In the genomic region with DNA sequence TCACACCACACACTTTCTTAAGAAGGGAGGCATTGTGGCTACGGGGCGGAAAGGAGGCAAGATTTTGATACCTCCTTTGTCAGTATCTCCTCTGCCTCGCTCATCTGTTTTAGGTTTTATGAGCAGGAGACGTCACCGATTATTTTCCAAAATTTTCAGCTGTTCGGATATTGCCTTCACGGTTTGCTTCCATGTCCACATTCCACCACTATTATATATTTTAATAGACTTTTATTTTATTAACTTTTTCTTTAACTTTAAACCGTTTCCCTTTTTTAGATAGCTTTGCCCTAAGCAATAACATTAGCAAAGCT, we compare ENCODE assay signal across 8 cellular contexts. TPM values are rescaled to one million over a fixed set of nuclear protein-coding genes. Genes with fewer than 3 reads are reported as not detected.
DNase-seq lines count a peak whose midpoint lies in the region; ATAC-seq and TF ChIP-seq lines count a peak whose summit lies in the region.

No MANE protein-coding gene starts in this region.

- peak overlapping the region; percentile 75 for H3K4me2 ChIP-seq in SK-N-SH

- TF ChIP-seq CTCF in SK-N-SH (IDR thresholded peaks at IDR 0.05) (no peak), stomach (IDR thresholded peaks at IDR 0.05) (no peak)

- H3K27me3 ChIP-seq in SK-N-SH (ENCODE audit: insufficient read depth), result no peaks in the 10 kb centered on the region
- H3K27me3 ChIP-seq in stomach, result no peaks in the 10 kb centered on the region

- TF ChIP-seq RAD21 in SK-N-SH (IDR thresholded peaks at IDR 0.05; ENCODE audit: low read length), result no peak

- no peak for DNase-seq in SK-N-SH
- no peak for DNase-seq in activated naive CD4-positive, alpha-beta T cell treated with anti-CD3 and anti-CD28 coated beads, Interleukin-2, amount 50 U/mL, for 72 hours (ENCODE audit: low spot score in 2 of 2)
- DNase-seq in stomach, result no peak
- DNase-seq in stimulated activated CD4-positive, alpha-beta T cell treated with anti-CD3 and anti-CD28 coated beads, Interleukin-1b, Interleukin-23, amount 100 ng/mL, for 48 hours, result no peak

- H3K36me3 ChIP-seq in SK-N-SH (replicated peaks in 1 of 2; ENCODE audit: control insufficient read depth in 1 of 2, insufficient read depth in 2 of 2, low read length in 1 of 2), result no peaks in the 10 kb centered on the region
- H3K36me3 ChIP-seq in stomach, result no peaks in the 10 kb centered on the region

- H3K27ac ChIP-seq in SK-N-SH (ENCODE audit: low read depth in 2 of 2, low read length in 1 of 2), result peak overlapping the region; percentile 89 to 90
- H3K27ac ChIP-seq in stomach, result peak overlapping the region; percentile 40 to 89 (median 86)

- H3K9me2 ChIP-seq in SK-N-SH, result no peaks in the 10 kb centered on the region

- ATAC-seq in SK-N-SH treated with all-trans-retinoic acid at 6 μM for 48 hours, result no peak
- no peak for ATAC-seq in activated naive CD4-positive, alpha-beta T cell treated with anti-CD3 and anti-CD28 coated beads, Interleukin-2, amount 50 U/mL, for 72 hours
- ATAC-seq in GM21423 (IDR thresholded peaks at IDR 0.05; ENCODE audit: unreplicated experiment), result no peak
- ATAC-seq in HG02852 (IDR thresholded peaks at IDR 0.05; ENCODE audit: unreplicated experiment), result no peak

- no peaks in the 10 kb centered on the region for H3K36me3 Mint-ChIP-seq in activated naive CD4-positive, alpha-beta T cell treated with anti-CD3 and anti-CD28 coated beads, Interleukin-2, amount 50 U/mL, for 72 hours

- peaks cover 15 to 52% of the 10 kb centered on the region in 2 experiments for H3K4me1 ChIP-seq in SK-N-SH (ENCODE audit: control insufficient read depth in 1 of 2, insufficient read depth in 2 of 2, low read depth in 1 of 2, low read length in 1 of 2)
- H3K4me1 ChIP-seq in stomach, result peaks cover 10 to 26% (median 24%) of the 10 kb centered on the region in 4 donors

- H3K9me3 ChIP-seq in SK-N-SH (no peaks in the 10 kb centered on the region), iPS-18c (ENCODE audit: control insufficient read depth, insufficient read depth, low read length) (no peaks in the 10 kb centered on the region), stomach (no peaks in the 10 kb centered on the region)

- H3K9me3 Mint-ChIP-seq in activated naive CD4-positive, alpha-beta T cell treated with anti-CD3 and anti-CD28 coated beads, Interleukin-2, amount 50 U/mL, for 72 hours, result no peaks in the 10 kb centered on the region

- TF ChIP-seq EP300 in SK-N-SH (IDR thresholded peaks at IDR 0.05; ENCODE audit: borderline replicate concordance in 1 of 2, low read depth in 1 of 2, low read length in 1 of 2), result no peak
- no peak for TF ChIP-seq EP300 in stomach (IDR thresholded peaks at IDR 0.05)

- peak overlapping the region; percentile 60 for H3K9ac ChIP-seq in SK-N-SH

- 0 out of 2 replicates have a peak, but pooled peaks cover 4% of the 10 kb centered on the region for H3K79me2 ChIP-seq in SK-N-SH (ENCODE audit: insufficient read depth)

- peak overlapping the region; percentile 16; the same call in 1 of the 2 replicates for H2AFZ ChIP-seq in SK-N-SH (ENCODE audit: low read depth)

- peak overlapping the region; percentile 48 to 55 for H3K4me3 ChIP-seq in SK-N-SH (ENCODE audit: low read depth in 2 of 2, low read length in 1 of 2)
- H3K4me3 ChIP-seq in iPS-18c (ENCODE audit: insufficient read depth, low read depth, low read length), result peak overlapping the region; percentile 68
- peak overlapping the region; percentile 41 to 55 (median 46) for H3K4me3 ChIP-seq in stomach

- POLR2A ChIA-PET in SK-N-SH (lab: Yijun Ruan, JAX), result interaction anchor here (0.7 to 1.7 kb wide), 11 partner anchors 28 to 137 kb away, joined by 3 to 14 read pairs (median 5); partner anchors contain the start of genes CREB3L1 and PHF21A

- no peak for TF ChIP-seq POLR2A in stomach (IDR thresholded peaks at IDR 0.05)

- intact Hi-C loops in stomach (cut with DNase I; ENCODE audit: low total_unique reads), result loop anchor here (5.0 kb wide), 1 partner anchor 74 kb away; no protein-coding TSS in a partner anchor

- 54% methylated on average over 8 of the region's 8 CpGs for WGBS in SK-N-SH (ENCODE audit: low lambda C conversion rate)
- 27 to 45% (median 42%) methylated on average over 8 of the region's 8 CpGs for WGBS in stomach, 5 donors

- peak overlapping the region; percentile 86 to 94 for H3K27ac Mint-ChIP-seq in activated naive CD4-positive, alpha-beta T cell treated with anti-CD3 and anti-CD28 coated beads, Interleukin-2, amount 50 U/mL, for 72 hours

- H4K20me1 ChIP-seq in SK-N-SH (ENCODE audit: insufficient read depth), result no peaks in the 10 kb centered on the region

- CTCF ChIA-PET in SK-N-SH (lab: Yijun Ruan, JAX), result interaction anchor here (0.6 to 13.2 kb wide), 10 partner anchors 34 to 279 kb away, joined by 3 to 459 read pairs (median 3); partner anchors contain the start of gene CHRM4

- peaks cover 42% of the 10 kb centered on the region for H3F3A ChIP-seq in SK-N-SH (replicated peaks; ENCODE audit: insufficient read depth)

TF ChIP-seq in SK-N-SH, 30 proteins besides CTCF, POLR2A, EP300 and RAD21:
- TF ChIP-seq RCOR1 (IDR thresholded peaks at IDR 0.05; ENCODE audit: low read length) (no peak), MXI1 (IDR thresholded peaks at IDR 0.05; ENCODE audit: low read depth, low read length) (no peak), TCF12 (IDR thresholded peaks at IDR 0.05) (no peak), ZBTB33 (IDR thresholded peaks at IDR 0.05; ENCODE audit: borderline replicate concordance, low read depth) (no peak), POLR2AphosphoS5 (IDR thresholded peaks at IDR 0.05; ENCODE audit: low read depth, low read length) (no peak), TEAD4 (IDR thresholded peaks at IDR 0.05; ENCODE audit: borderline replicate concordance, insufficient read depth) (no peak)

TF ChIP-seq in SK-N-SH treated with all-trans-retinoic acid at 6 μM for 48 hours, 23 proteins besides CTCF, POLR2A, EP300 and RAD21:
- TF ChIP-seq ZNF70 (CRISPR knock-in tag; IDR thresholded peaks at IDR 0.05) (no peak), ISL1 (CRISPR knock-in tag; IDR thresholded peaks at IDR 0.05) (no peak), RARB (CRISPR knock-in tag; IDR thresholded peaks at IDR 0.05) (no peak), PPARA (CRISPR knock-in tag; IDR thresholded peaks at IDR 0.05; ENCODE audit: borderline replicate concordance) (no peak), ZNF8 (CRISPR knock-in tag; IDR thresholded peaks at IDR 0.05) (no peak), TSHZ2 (CRISPR knock-in tag; IDR thresholded peaks at IDR 0.05) (no peak), ZNF565 (CRISPR knock-in tag; conservative IDR thresholded peaks at IDR 0.05; ENCODE audit: low read depth) (no peak)
TF ChIP-seq in SK-N-SH treated with all-trans-retinoic acid at 6 μM for 48 hours: peak in this region for 0.

RNA-seq across cellular contexts. Expression of gene CREB3L1, which starts 33.7 kb away (rescaled TPM):
- 5.6 and 14.0 TPM in 2 replicates for polyA plus RNA-seq in SK-N-SH (2012; rRNA removed)
- 9.9 and 13.3 TPM in 2 replicates for polyA plus RNA-seq in SK-N-SH (2012; cell fraction: cytosol; rRNA removed)
- 14.7 and 17.4 TPM in 2 replicates for polyA plus RNA-seq in SK-N-SH (2012; cell fraction: nucleus; rRNA removed)
- total RNA-seq in activated naive CD4-positive, alpha-beta T cell treated with anti-CD3 and anti-CD28 coated beads, Interleukin-2, amount 50 U/mL, for 72 hours, result under 1 TPM; 0.14 to 0.61 TPM
- 100 to 1,000 TPM in 1 of 5 donors, 10 to 100 TPM in 4; 21.0 to 125 (median 54.2) TPM for total RNA-seq in stomach
- polyA plus RNA-seq in stomach, result 10 to 100 TPM; 39.4 to 59.3 (median 40.8) TPM

Comparison
In these comparisons a context has a peak if more than half of its experiments do, and no peak if none do; other contexts are left out.
1. RNA of gene CREB3L1, which starts 33.7 kb away (total RNA-seq): 21.0 to 125 TPM in stomach; 0.14 to 0.61 TPM in activated naive CD4-positive, alpha-beta T cell treated with anti-CD3 and anti-CD28 coated beads, Interleukin-2, amount 50 U/mL, for 72 hours; every median in the first group is over 10 times any median in the second.
2. Peak in every context shown above with its lines, with median percentiles within 50 percentile points of each other: H3K4me3 ChIP-seq.